In the genomic region with DNA sequence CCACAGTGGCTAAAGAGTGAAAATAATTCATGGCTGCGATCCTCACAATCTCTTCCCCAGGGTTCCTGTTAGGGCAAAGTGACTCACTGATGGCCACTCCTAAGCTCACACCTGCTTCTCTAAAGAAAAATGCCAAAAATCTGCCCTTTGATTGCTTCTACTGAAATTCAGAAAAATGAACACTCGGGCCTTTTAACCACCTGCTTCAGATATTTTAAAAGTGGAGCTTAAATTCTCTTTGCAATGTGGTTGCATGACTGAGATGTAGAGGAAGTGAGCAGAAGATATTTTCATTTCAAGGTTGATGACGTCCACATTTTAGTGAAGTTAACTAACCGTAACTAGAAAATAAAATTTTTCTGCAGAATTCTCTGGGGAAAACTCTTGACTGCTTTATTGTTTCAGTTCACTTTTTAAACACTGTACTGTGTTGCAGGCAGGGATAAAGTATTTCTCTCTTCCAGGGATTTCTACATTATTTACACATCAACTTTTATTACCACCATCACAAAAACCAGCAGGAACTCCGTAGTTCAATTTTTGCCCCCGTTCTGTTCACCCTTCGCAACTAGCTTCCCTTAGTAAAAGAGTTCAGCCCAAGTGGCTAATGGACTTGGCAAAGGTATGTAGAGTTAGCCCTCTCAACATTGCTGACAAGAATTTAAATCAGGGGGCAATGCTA, we compare ENCODE assay signal across 8 cellular contexts. TPM values are rescaled to one million over a fixed set of nuclear protein-coding genes. Genes with fewer than 3 reads are reported as not detected.
DNase-seq lines count a peak whose midpoint lies in the region; ATAC-seq, FAIRE-seq and TF ChIP-seq lines count a peak whose summit lies in the region.

No MANE protein-coding gene starts in this region.

- intact Hi-C loops in CD4-positive, alpha-beta memory T cell (cut with micrococcal nuclease), result loop anchor here (5.0 kb wide), 1 partner anchor 56 kb away; no protein-coding TSS in a partner anchor
- intact Hi-C loops in vagina (cut with DNase I), result no loop called here

- H3K36me3 ChIP-seq in CD4-positive, alpha-beta memory T cell (ENCODE audit: insufficient read depth, low read length), result no peaks in the 10 kb centered on the region
- H3K36me3 ChIP-seq in vagina, result no peaks in the 10 kb centered on the region
- H3K36me3 ChIP-seq in BE2C, result no peaks in the 10 kb centered on the region

- H3K4me3 Mint-ChIP-seq in CD4-positive, alpha-beta memory T cell, result peak overlapping the region; percentile 83 to 91 (median 86)
- H3K4me3 Mint-ChIP-seq in activated CD8-positive, alpha-beta T cell treated with anti-CD3 and anti-CD28 coated beads, Interleukin-2, amount 10 ng/mL, durations not matched to agents 7 days and 5 days, result peak overlapping the region; percentile 79

- no peaks in the 10 kb centered on the region for H3K27me3 ChIP-seq in CD4-positive, alpha-beta memory T cell (ENCODE audit: insufficient read depth, low read length)
- H3K27me3 ChIP-seq in vagina, result no peaks in the 10 kb centered on the region
- no peaks in the 10 kb centered on the region for H3K27me3 ChIP-seq in BE2C

- TF ChIP-seq CTCF in vagina (IDR thresholded peaks at IDR 0.05) (no peak), BE2C (IDR thresholded peaks at IDR 0.05; ENCODE audit: low read depth, low read length) (no peak)

- peak overlapping the region; percentile 0 to 46 for H3K4me3 ChIP-seq in CD4-positive, alpha-beta memory T cell (ENCODE audit: low read length in 2 of 2)
- H3K4me3 ChIP-seq in vagina, result peak overlapping the region in 1 of 2 donors; percentile 7
- no peak overlapping the region for H3K4me3 ChIP-seq in BE2C (ENCODE audit: low read depth, low read length)

- FAIRE-seq in GM19239 (lab: Jason Lieb, UNC) (peak; percentile 95), islet of Langerhans (lab: Jason Lieb, UNC) (peak; percentile 45)

- H3K4me1 Mint-ChIP-seq in CD4-positive, alpha-beta memory T cell, result peaks cover 16 to 29% (median 21%) of the 10 kb centered on the region in 4 donors
- H3K4me1 Mint-ChIP-seq in activated CD8-positive, alpha-beta T cell treated with anti-CD3 and anti-CD28 coated beads, Interleukin-2, amount 10 ng/mL, durations not matched to agents 7 days and 5 days (ENCODE audit: low read depth), result peaks cover 37% of the 10 kb centered on the region

- H3K9me3 ChIP-seq in CD4-positive, alpha-beta memory T cell (ENCODE audit: control insufficient read depth in 1 of 2, low read length in 2 of 2), result no peaks in the 10 kb centered on the region
- H3K9me3 ChIP-seq in vagina (no peaks in the 10 kb centered on the region), BE2C (no peaks in the 10 kb centered on the region)

- H3K9me3 Mint-ChIP-seq in CD4-positive, alpha-beta memory T cell, result no peaks in the 10 kb centered on the region
- H3K9me3 Mint-ChIP-seq in activated CD8-positive, alpha-beta T cell treated with anti-CD3 and anti-CD28 coated beads, Interleukin-2, amount 10 ng/mL, durations not matched to agents 7 days and 5 days (ENCODE audit: insufficient read depth), result peaks cover 7% of the 10 kb centered on the region

- H3K27me3 Mint-ChIP-seq in CD4-positive, alpha-beta memory T cell, result no peaks in the 10 kb centered on the region
- H3K27me3 Mint-ChIP-seq in activated CD8-positive, alpha-beta T cell treated with anti-CD3 and anti-CD28 coated beads, Interleukin-2, amount 10 ng/mL, durations not matched to agents 7 days and 5 days (ENCODE audit: low read depth), result no peaks in the 10 kb centered on the region

- peaks cover 3 to 4% of the 10 kb centered on the region in 2 donors for H3K36me3 Mint-ChIP-seq in CD4-positive, alpha-beta memory T cell
- H3K36me3 Mint-ChIP-seq in activated CD8-positive, alpha-beta T cell treated with anti-CD3 and anti-CD28 coated beads, Interleukin-2, amount 10 ng/mL, durations not matched to agents 7 days and 5 days (ENCODE audit: low read depth), result peaks cover 32% of the 10 kb centered on the region

- POLR2A ChIA-PET in CD4-positive, alpha-beta memory T cell (lab: Charles Lee; ENCODE audit: partially characterized antibody), result interaction anchor here (0.9 to 4.1 kb wide), 7 partner anchors 9 to 223 kb away, joined by 3 to 40 read pairs (median 4); a partner anchor contains a TSS
- POLR2A ChIA-PET in activated CD8-positive, alpha-beta T cell treated with anti-CD3 and anti-CD28 coated beads, Interleukin-2, amount 10 ng/mL, durations not matched to agents 7 days and 5 days (lab: Charles Lee), result interaction anchor here (0.6 to 2.6 kb wide), 11 partner anchors 8 to 223 kb away, joined by 3 to 19 read pairs (median 4); a partner anchor contains a TSS

- no peak for TF ChIP-seq POLR2A in vagina (IDR thresholded peaks at IDR 0.05)

- peak in 4 of 5 donors; percentile 27 to 40 (median 30) for DNase-seq in CD4-positive, alpha-beta memory T cell
- DNase-seq in GM19239 (ENCODE audit: insufficient read length, low spot score) (no peak), vagina (ENCODE audit: extremely low spot score in 2 of 2) (no peak), BE2C (no peak), occipital lobe (lab: John Stamatoyannopoulos, UW) (no peak)
- DNase-seq in activated CD8-positive, alpha-beta T cell treated with anti-CD3 and anti-CD28 coated beads, Interleukin-2, amount 10 ng/mL, durations not matched to agents 7 days and 5 days, result peak; percentile 42

- peak overlapping the region; percentile 43 to 96 (median 92) for H3K27ac Mint-ChIP-seq in CD4-positive, alpha-beta memory T cell
- peak overlapping the region; percentile 97 for H3K27ac Mint-ChIP-seq in activated CD8-positive, alpha-beta T cell treated with anti-CD3 and anti-CD28 coated beads, Interleukin-2, amount 10 ng/mL, durations not matched to agents 7 days and 5 days

- CTCF ChIA-PET in CD4-positive, alpha-beta memory T cell (lab: Charles Lee; ENCODE audit: partially characterized antibody), result interaction anchor here (0.7 to 2.6 kb wide), 5 partner anchors 8 to 93 kb away, joined by 3 to 10 read pairs (median 3); a partner anchor contains a TSS
- CTCF ChIA-PET in activated CD8-positive, alpha-beta T cell treated with anti-CD3 and anti-CD28 coated beads, Interleukin-2, amount 10 ng/mL, durations not matched to agents 7 days and 5 days (lab: Charles Lee), result interaction anchor here (1.0 to 2.5 kb wide), 7 partner anchors 8 to 161 kb away, joined by 3 to 11 read pairs (median 3); a partner anchor contains a TSS

- peak; percentile 61 for ATAC-seq in HG03139 (IDR thresholded peaks at IDR 0.05; ENCODE audit: unreplicated experiment)
- ATAC-seq in activated CD8-positive, alpha-beta T cell treated with anti-CD3 and anti-CD28 coated beads, Interleukin-2, amount 10 ng/mL, durations not matched to agents 7 days and 5 days, result peak; percentile 76

- H3K4me1 ChIP-seq in CD4-positive, alpha-beta memory T cell (ENCODE audit: insufficient read depth, low read length), result peaks cover 22% of the 10 kb centered on the region
- peaks cover 26% of the 10 kb centered on the region for H3K4me1 ChIP-seq in vagina
- H3K4me1 ChIP-seq in BE2C, result peaks cover 4% of the 10 kb centered on the region

- H3K27ac ChIP-seq in CD4-positive, alpha-beta memory T cell (ENCODE audit: low read depth, low read length), result peak overlapping the region; percentile 11
- H3K27ac ChIP-seq in vagina, result peak overlapping the region; percentile 13

RNA-seq across cellular contexts. Expression of a gene that starts 8.5 kb away (rescaled TPM):
- 10 to 100 TPM; 12.3 to 14.1 TPM for total RNA-seq in CD4-positive, alpha-beta memory T cell
- 1 to 10 TPM; 5.0 to 8.9 TPM for polyA plus RNA-seq in CD4-positive, alpha-beta memory T cell
- total RNA-seq in activated CD8-positive, alpha-beta T cell treated with anti-CD3 and anti-CD28 coated beads, Interleukin-2, amount 10 ng/mL, durations not matched to agents 7 days and 5 days, result 10 to 100 TPM in 1 of 2 experiments, 1 to 10 TPM in 1; 8.8 to 13.3 TPM
- total RNA-seq in vagina, result 10.8 TPM
- 7.0 TPM for polyA plus RNA-seq in BE2C (2012; ENCODE audit: insufficient read depth, insufficient read length, low read depth)
- total RNA-seq in occipital lobe, result 47.3 TPM

Comparison
In these comparisons a context has a peak if more than half of its experiments do, and no peak if none do; other contexts are left out.
1. DNase-seq: peak in CD4-positive, alpha-beta memory T cell (4 of 5) and activated CD8-positive, alpha-beta T cell treated with anti-CD3 and anti-CD28 coated beads, Interleukin-2, amount 10 ng/mL, durations not matched to agents 7 days and 5 days (single experiment); none in GM19239 (single experiment), vagina (0 of 2), BE2C (single experiment) and occipital lobe (single experiment).